8 cellular contexts compared by ENCODE assay signal in genomic region chr3:159322322-159322939, GRCh38.
A peak's percentile ranks its signal among the peaks of the same experiment; 100 is the strongest.
DNase-seq lines count a peak whose midpoint lies in the region; TF ChIP-seq lines count a peak whose summit lies in the region.

No MANE protein-coding gene starts in this region.

- no peak overlapping the region for H3K27ac Mint-ChIP-seq in activated CD4-positive, alpha-beta T cell treated with anti-CD3 and anti-CD28 coated beads, Interleukin-2, amount 10 ng/mL, durations not matched to agents 24 days and 14 days
- no peak overlapping the region for H3K27ac Mint-ChIP-seq in osteocyte (ENCODE audit: unreplicated experiment)

- H3K9ac ChIP-seq in NT2/D1 (ENCODE audit: insufficient read length, low read depth), result no peak overlapping the region

- no peaks in the 10 kb centered on the region for H3K27me3 ChIP-seq in NT2/D1 (ENCODE audit: insufficient read depth, insufficient read length)

- TF ChIP-seq CTCF in HEK293 (tag by site-specific recombination; IDR thresholded peaks at IDR 0.05) (no peak), epithelial cell of esophagus (IDR thresholded peaks at IDR 0.05; ENCODE audit: insufficient read depth, low read depth, low read length, missing control alignments) (peak; percentile 74), osteocyte (IDR thresholded peaks at IDR 0.05) (peak; percentile 63)

- H3K27ac ChIP-seq in HEK293 (ENCODE audit: extremely low read depth, low read depth, low read length), result no peak overlapping the region

- CTCF ChIA-PET in HEK293 (lab: Yijun Ruan, JAX), result interaction anchor here (0.6 to 1.5 kb wide), 12 partner anchors 24 to 1087 kb away, joined by 3 to 6 read pairs (median 4); partner anchors contain the start of gene GFM1

- H3K27me3 Mint-ChIP-seq in activated CD4-positive, alpha-beta T cell treated with anti-CD3 and anti-CD28 coated beads, Interleukin-2, amount 10 ng/mL, durations not matched to agents 24 days and 14 days, result no peaks in the 10 kb centered on the region
- H3K27me3 Mint-ChIP-seq in osteocyte (ENCODE audit: unreplicated experiment), result peaks cover 17% of the 10 kb centered on the region

- no peak overlapping the region for H3K4me3 Mint-ChIP-seq in activated CD4-positive, alpha-beta T cell treated with anti-CD3 and anti-CD28 coated beads, Interleukin-2, amount 10 ng/mL, durations not matched to agents 24 days and 14 days
- no peak overlapping the region for H3K4me3 Mint-ChIP-seq in osteocyte (ENCODE audit: unreplicated experiment)

- no peaks in the 10 kb centered on the region for H3K9me3 ChIP-seq in HEK293 (ENCODE audit: control insufficient read depth, insufficient read depth, low read depth, low read length)
- no peaks in the 10 kb centered on the region for H3K9me3 ChIP-seq in NT2/D1 (ENCODE audit: insufficient read depth, low read length)

- H3K4me1 Mint-ChIP-seq in activated CD4-positive, alpha-beta T cell treated with anti-CD3 and anti-CD28 coated beads, Interleukin-2, amount 10 ng/mL, durations not matched to agents 24 days and 14 days, result no peaks in the 10 kb centered on the region
- H3K4me1 Mint-ChIP-seq in osteocyte (ENCODE audit: unreplicated experiment), result no peaks in the 10 kb centered on the region

- H3K9me3 Mint-ChIP-seq in activated CD4-positive, alpha-beta T cell treated with anti-CD3 and anti-CD28 coated beads, Interleukin-2, amount 10 ng/mL, durations not matched to agents 24 days and 14 days, result no peaks in the 10 kb centered on the region
- no peaks in the 10 kb centered on the region for H3K9me3 Mint-ChIP-seq in osteocyte (ENCODE audit: unreplicated experiment)

- DNase-seq in activated CD4-positive, alpha-beta T cell treated with anti-CD3 and anti-CD28 coated beads, Interleukin-2, amount 10 ng/mL, durations not matched to agents 24 days and 14 days, result peak; percentile 68
- no peak for DNase-seq in activated CD4-positive, alpha-beta T cell treated with anti-CD3 and anti-CD28 coated beads, Interleukin-2, amount 50 U/mL, for 4 hours
- DNase-seq in NT2/D1 (ENCODE audit: low read depth, low spot score) (peak; percentile 39), epithelial cell of esophagus (ENCODE audit: low read depth) (peak; percentile 29), osteocyte (ENCODE audit: extremely low spot score, unreplicated experiment) (no peak), NCI-H446 treated with DMSO at 0.1 percent for 48 hours (lab: John Stamatoyannopoulos, UW) (no peak)
- no peak for DNase-seq in activated naive CD4-positive, alpha-beta T cell treated with Interleukin-2 at 50 U/mL for 16 hours

- POLR2A ChIA-PET in HEK293 (lab: Yijun Ruan, JAX), result no interaction called here

- no peak overlapping the region for H3K4me3 ChIP-seq in HEK293 (ENCODE audit: low read depth, low read length)
- no peak overlapping the region for H3K4me3 ChIP-seq in NT2/D1 (ENCODE audit: insufficient read length, low read depth)
- no peak overlapping the region for H3K4me3 ChIP-seq in epithelial cell of esophagus (ENCODE audit: low read length)

- H3K36me3 Mint-ChIP-seq in activated CD4-positive, alpha-beta T cell treated with anti-CD3 and anti-CD28 coated beads, Interleukin-2, amount 10 ng/mL, durations not matched to agents 24 days and 14 days (ENCODE audit: low read depth), result no peaks in the 10 kb centered on the region
- no peaks in the 10 kb centered on the region for H3K36me3 Mint-ChIP-seq in osteocyte (ENCODE audit: unreplicated experiment)

- H3K36me3 ChIP-seq in HEK293 (ENCODE audit: control insufficient read depth in 2 of 2, insufficient read depth in 1 of 2, low read length in 2 of 2) (no peaks in the 10 kb centered on the region), NT2/D1 (ENCODE audit: insufficient read depth, insufficient read length, low read length) (no peaks in the 10 kb centered on the region)

- no peaks in the 10 kb centered on the region for H3K4me1 ChIP-seq in HEK293 (ENCODE audit: control insufficient read depth, insufficient read depth, low read length)
- no peaks in the 10 kb centered on the region for H3K4me1 ChIP-seq in NT2/D1 (ENCODE audit: insufficient read depth, insufficient read length)

- intact Hi-C loops in activated CD4-positive, alpha-beta T cell treated with anti-CD3 and anti-CD28 coated beads, Interleukin-2, amount 10 ng/mL, durations not matched to agents 24 days and 14 days (cut with micrococcal nuclease), result loop anchor here (2.0 kb wide), 1 partner anchor 482 kb away; no protein-coding TSS in a partner anchor

TF ChIP-seq in HEK293, 187 proteins besides CTCF, POLR2A, EP300 and RAD21:
- no peak for TF ChIP-seq ZNF560 (tag by site-specific recombination; IDR thresholded peaks at IDR 0.05; ENCODE audit: borderline replicate concordance)
- TF ChIP-seq ATF2 (tag by site-specific recombination; IDR thresholded peaks at IDR 0.05; ENCODE audit: low read depth), result no peak
- TF ChIP-seq ZNF837 (tag by site-specific recombination; IDR thresholded peaks at IDR 0.05), result no peak
- peak; percentile 21 for TF ChIP-seq ZNF654 (tag by site-specific recombination; IDR thresholded peaks at IDR 0.05; ENCODE audit: low read depth)
- no peak for TF ChIP-seq HOXD13 (CRISPR knock-in tag; IDR thresholded peaks at IDR 0.05; ENCODE audit: borderline replicate concordance)
- TF ChIP-seq ZNF398 (tag by site-specific recombination; IDR thresholded peaks at IDR 0.05), result no peak
- no peak for TF ChIP-seq ZNF561 (tag by site-specific recombination; IDR thresholded peaks at IDR 0.05; ENCODE audit: borderline replicate concordance)

Comparison
In these comparisons a context has a peak if more than half of its experiments do, and no peak if none do; other contexts are left out.
1. DNase-seq: peak in activated CD4-positive, alpha-beta T cell treated with anti-CD3 and anti-CD28 coated beads, Interleukin-2, amount 10 ng/mL, durations not matched to agents 24 days and 14 days (single experiment), NT2/D1 (single experiment) and epithelial cell of esophagus (single experiment); none in activated CD4-positive, alpha-beta T cell treated with anti-CD3 and anti-CD28 coated beads, Interleukin-2, amount 50 U/mL, for 4 hours (0 of 2), osteocyte (single experiment), NCI-H446 treated with DMSO at 0.1 percent for 48 hours (single experiment) and activated naive CD4-positive, alpha-beta T cell treated with Interleukin-2 at 50 U/mL for 16 hours (single experiment).